In the genomic region with DNA sequence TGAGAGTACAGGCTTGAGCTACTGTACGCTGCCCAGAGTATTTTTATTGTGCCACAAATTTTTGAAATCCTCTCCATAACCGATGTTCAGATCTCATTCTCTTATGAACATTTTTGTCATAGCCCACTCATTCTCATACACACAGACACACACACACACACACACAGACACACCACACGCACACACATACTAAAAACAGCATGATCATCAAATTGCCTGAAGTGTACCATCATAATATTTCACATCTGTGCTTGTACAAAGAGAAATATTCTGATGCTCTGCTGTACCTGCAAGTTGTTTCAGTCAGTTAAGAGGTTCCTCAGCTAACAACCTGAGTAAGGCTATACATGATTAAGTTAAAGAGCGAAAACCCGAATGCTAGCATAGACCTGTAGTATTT, we compare ENCODE assay signal across 29 cellular contexts.
"Had no signal": no experiment of that assay in that cellular context is flagged by ENCODE, and none has a peak within 500 bp of the region (broad histone marks: within the 10 kb centered on the region; RNA-seq: fewer than 3 reads in every experiment).

No MANE protein-coding gene starts in this region.

- H3K4me3 ChIP-seq: stomach, suprapubic skin, testis, thoracic aorta, thyroid gland, tibial artery, tibial nerve, transverse colon, upper lobe of left lung, upper lobe of right lung, uterus, vagina had no signal

- DNase-seq: stimulated activated CD4-positive, alpha-beta T cell treated with anti-CD3 and anti-CD28 coated beads, Interleukin-2, amount 100 ng/mL, for 48 hours; stimulated activated CD4-positive, alpha-beta T cell treated with anti-CD3 and anti-CD28 coated beads, Interleukin-4, amount 100 ng/mL, for 1 hour; stimulated activated CD4-positive, alpha-beta T cell treated with anti-CD3 and anti-CD28 coated beads, Interleukin-4, amount 100 ng/mL, for 24 hours; stimulated activated CD4-positive, alpha-beta T cell treated with anti-CD3 and anti-CD28 coated beads, Interleukin-4, amount 100 ng/mL, for 4 hours; stimulated activated CD8-positive, alpha-beta memory T cell treated with anti-CD3 and anti-CD28 coated beads, Interleukin-4, amount 100 ng/mL, for 48 hours; stimulated activated naive B cell treated with anti-CD40 and anti-IgM and Interleukin-4, amounts not matched to agents 10 μg/mL and 1 μg/mL and 100 μg/mL, for 72 hours; stimulated activated naive CD4-positive, alpha-beta T cell; stimulated activated naive CD4-positive, alpha-beta T cell treated with Interleukin-2 at 50 U/mL for 16 hours; stimulated activated naive CD8-positive, alpha-beta T cell treated with anti-CD3 and anti-CD28 coated beads, Interleukin-15, amount 100 ng/mL, for 72 hours; stimulated activated naive CD8-positive, alpha-beta T cell treated with anti-CD3 and anti-CD28 coated beads, Interleukin-15, Interleukin-2, amounts not matched to agents 100 U/mL and 50 U/mL, for 24 hours; stomach; substantia nigra; testis; thyroid gland; tibial artery; transverse colon; trophoblast cell; upper lobe of left lung; upper lobe of right lung; uterus had no signal

- H3K36me3 Mint-ChIP-seq: stimulated activated effector memory CD8-positive, alpha-beta T cell treated with anti-CD3 and anti-CD28 coated beads, Interleukin-12 subunit alpha, Interleukin-12 subunit beta, amount 100 ng/mL, for 72 hours; stimulated activated memory B cell treated with anti-CD40 and anti-IgM and Interleukin-4, amounts not matched to agents 10 μg/mL and 1 μg/mL and 100 μg/mL, for 72 hours; stimulated activated naive B cell treated with anti-CD40 and anti-IgM and Interleukin-4, amounts not matched to agents 10 μg/mL and 1 μg/mL and 100 μg/mL, for 72 hours had no signal

- ATAC-seq: stimulated activated effector memory CD8-positive, alpha-beta T cell treated with anti-CD3 and anti-CD28 coated beads, Interleukin-12 subunit alpha, Interleukin-12 subunit beta, amount 100 ng/mL, for 72 hours; stimulated activated memory B cell treated with anti-CD40 and anti-IgM and Interleukin-4, amounts not matched to agents 10 μg/mL and 1 μg/mL and 100 μg/mL, for 72 hours; stimulated activated naive B cell treated with anti-CD40 and anti-IgM and Interleukin-4, amounts not matched to agents 10 μg/mL and 1 μg/mL and 100 μg/mL, for 72 hours; stimulated activated naive CD8-positive, alpha-beta T cell treated with anti-CD3 and anti-CD28 coated beads, Interleukin-15, amount 100 ng/mL, for 72 hours; stimulated activated naive CD8-positive, alpha-beta T cell treated with anti-CD3 and anti-CD28 coated beads, Interleukin-15, Interleukin-2, amounts not matched to agents 100 U/mL and 50 U/mL, for 24 hours; upper lobe of right lung had no signal

- FAIRE-seq: urothelium cell line had no signal

- H3K27me3 Mint-ChIP-seq: stimulated activated memory B cell treated with anti-CD40 and anti-IgM and Interleukin-4, amounts not matched to agents 10 μg/mL and 1 μg/mL and 100 μg/mL, for 72 hours; stimulated activated naive B cell treated with anti-CD40 and anti-IgM and Interleukin-4, amounts not matched to agents 10 μg/mL and 1 μg/mL and 100 μg/mL, for 72 hours; stimulated activated naive CD8-positive, alpha-beta T cell treated with anti-CD3 and anti-CD28 coated beads, Interleukin-15, amount 100 ng/mL, for 72 hours; stimulated activated naive CD8-positive, alpha-beta T cell treated with anti-CD3 and anti-CD28 coated beads, Interleukin-15, Interleukin-2, amounts not matched to agents 100 ng/mL and 50 ng/mL, for 24 hours had no signal

- H3K4me3 Mint-ChIP-seq: stimulated activated effector memory CD8-positive, alpha-beta T cell treated with anti-CD3 and anti-CD28 coated beads, Interleukin-12 subunit alpha, Interleukin-12 subunit beta, amount 100 ng/mL, for 72 hours; stimulated activated memory B cell treated with anti-CD40 and anti-IgM and Interleukin-4, amounts not matched to agents 10 μg/mL and 1 μg/mL and 100 μg/mL, for 72 hours; stimulated activated naive B cell treated with anti-CD40 and anti-IgM and Interleukin-4, amounts not matched to agents 10 μg/mL and 1 μg/mL and 100 μg/mL, for 72 hours; stimulated activated naive CD8-positive, alpha-beta T cell treated with anti-CD3 and anti-CD28 coated beads, Interleukin-15, amount 100 ng/mL, for 72 hours; stimulated activated naive CD8-positive, alpha-beta T cell treated with anti-CD3 and anti-CD28 coated beads, Interleukin-15, Interleukin-2, amounts not matched to agents 100 ng/mL and 50 ng/mL, for 24 hours; type B pancreatic cell had no signal

- H3K36me3 ChIP-seq: stomach, suprapubic skin, thoracic aorta, thyroid gland, tibial artery, tibial nerve, transverse colon, upper lobe of left lung, upper lobe of right lung, uterus, vagina had no signal

- H3K4me1 Mint-ChIP-seq: stimulated activated effector memory CD8-positive, alpha-beta T cell treated with anti-CD3 and anti-CD28 coated beads, Interleukin-12 subunit alpha, Interleukin-12 subunit beta, amount 100 ng/mL, for 72 hours; stimulated activated memory B cell treated with anti-CD40 and anti-IgM and Interleukin-4, amounts not matched to agents 10 μg/mL and 1 μg/mL and 100 μg/mL, for 72 hours; stimulated activated naive B cell treated with anti-CD40 and anti-IgM and Interleukin-4, amounts not matched to agents 10 μg/mL and 1 μg/mL and 100 μg/mL, for 72 hours; stimulated activated naive CD8-positive, alpha-beta T cell treated with anti-CD3 and anti-CD28 coated beads, Interleukin-15, amount 100 ng/mL, for 72 hours had no signal

- H3K9me3 ChIP-seq: testis, thoracic aorta, thyroid gland, tibial artery, transverse colon, upper lobe of left lung, upper lobe of right lung, uterus, vagina had no signal

- H3K27ac Mint-ChIP-seq: stimulated activated effector memory CD8-positive, alpha-beta T cell treated with anti-CD3 and anti-CD28 coated beads, Interleukin-12 subunit alpha, Interleukin-12 subunit beta, amount 100 ng/mL, for 72 hours; stimulated activated memory B cell treated with anti-CD40 and anti-IgM and Interleukin-4, amounts not matched to agents 10 μg/mL and 1 μg/mL and 100 μg/mL, for 72 hours; stimulated activated naive B cell treated with anti-CD40 and anti-IgM and Interleukin-4, amounts not matched to agents 10 μg/mL and 1 μg/mL and 100 μg/mL, for 72 hours; stimulated activated naive CD8-positive, alpha-beta T cell treated with anti-CD3 and anti-CD28 coated beads, Interleukin-15, amount 100 ng/mL, for 72 hours; stimulated activated naive CD8-positive, alpha-beta T cell treated with anti-CD3 and anti-CD28 coated beads, Interleukin-15, Interleukin-2, amounts not matched to agents 100 ng/mL and 50 ng/mL, for 24 hours; type B pancreatic cell had no signal

- H3K4me1 ChIP-seq: stomach, suprapubic skin, testis, thyroid gland, tibial artery, tibial nerve, transverse colon, upper lobe of left lung, upper lobe of right lung, uterus, vagina had no signal

- H3K27ac ChIP-seq: stomach, suprapubic skin, testis, thoracic aorta, thyroid gland, tibial artery, tibial nerve, transverse colon, upper lobe of left lung, upper lobe of right lung, uterus, vagina had no signal

- H3K27me3 ChIP-seq: stomach, suprapubic skin, testis, thyroid gland, tibial artery, tibial nerve, transverse colon, upper lobe of left lung, upper lobe of right lung, uterus, vagina had no signal
